In genomic region chr11:21986361-21986760, GRCh38 we compare ENCODE assay signal across 34 cellular contexts.
"Had no signal": no experiment of that assay in that cellular context is flagged by ENCODE, and none has a peak within 500 bp of the region (broad histone marks: within the 10 kb centered on the region; RNA-seq: fewer than 3 reads in every experiment).

No MANE protein-coding gene starts in this region.

- H3K27ac ChIP-seq: KMS-11 had no signal

- H3K36me3 ChIP-seq: MG63 had no signal

- DNase-seq: Karpas-422, Kasumi-1, MG63, MM.1S, MV-4-11, NCI-H1048, NCI-H1092, NCI-H1092 treated with DMSO at 0.1 percent for 48 hours, NCI-H1105, NCI-H1105 treated with DMSO at 0.1 percent for 48 hours, NCI-H1417 treated with DMSO at 0.1 percent for 48 hours, NCI-H1436, NCI-H1436 treated with DMSO at 0.1 percent for 48 hours, NCI-H146, NCI-H1694, NCI-H1694 treated with DMSO at 0.1 percent for 48 hours, NCI-H187, NCI-H187 treated with DMSO at 0.1 percent for 48 hours, NCI-H1930, NCI-H2029, NCI-H2029 treated with DMSO at 0.1 percent for 48 hours, NCI-H2081, NCI-H2081 treated with DMSO at 0.1 percent for 48 hours, NCI-H2107, NCI-H2171, NCI-H2171 treated with DMSO at 0.1 percent for 48 hours, NCI-H2227 treated with DMSO at 0.1 percent for 48 hours, NCI-H226, NCI-H345, NCI-H446, NCI-H446 treated with DMSO at 0.1 percent for 48 hours, NCI-H510A, NCI-H510A treated with DMSO at 0.1 percent for 48 hours had no signal

- H3K4me2 ChIP-seq: KMS-11 had no signal

- H3K4me3 ChIP-seq: MG63 had no signal

- H3K27me3 ChIP-seq: MG63 had no signal

- H3K9me3 ChIP-seq: MG63 had no signal

- H3K9ac ChIP-seq: KMS-11 had no signal
